Comparison of ENCODE assay signal across 19 cellular contexts in the genomic region with DNA sequence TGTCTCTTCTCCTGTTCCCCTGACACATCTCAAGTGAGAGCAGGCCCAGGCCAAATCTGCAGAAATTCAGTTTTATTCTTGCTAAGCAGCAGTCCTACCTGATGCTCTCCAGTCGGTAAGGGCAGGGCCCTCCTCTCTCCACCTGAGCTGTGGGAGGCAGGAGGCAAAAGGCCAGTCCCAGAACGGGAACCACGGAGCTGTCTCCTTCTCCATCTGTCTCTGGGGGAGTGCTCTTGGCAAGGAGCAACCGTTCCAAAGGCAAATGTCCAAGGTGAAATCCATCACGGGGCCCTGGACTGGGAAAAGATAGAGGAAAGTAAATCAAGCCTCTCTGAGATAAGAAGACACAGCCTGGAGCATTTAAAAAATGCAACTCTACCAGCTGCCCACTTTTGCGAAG.
A peak's percentile ranks its signal among the peaks of the same experiment; 100 is the strongest.
DNase-seq lines count a peak whose midpoint lies in the region; ATAC-seq and TF ChIP-seq lines count a peak whose summit lies in the region.
"Had no signal": no experiment of that assay in that cellular context is flagged by ENCODE, and none has a peak within 500 bp of the region (broad histone marks: within the 10 kb centered on the region; RNA-seq: fewer than 3 reads in every experiment).

No MANE protein-coding gene starts in this region.

- no peak for TF ChIP-seq EP300 in suprapubic skin (IDR thresholded peaks at IDR 0.05)

- no peaks in the 10 kb centered on the region for H3K9me3 ChIP-seq in suprapubic skin
- H3K9me3 ChIP-seq: left lung, neutrophil, stomach had no signal

- H3K4me3 ChIP-seq in suprapubic skin: no peak overlapping the region
- H3K4me3 ChIP-seq: left lung, stomach had no signal

- no peak for ATAC-seq in HG02588 (IDR thresholded peaks at IDR 0.05; ENCODE audit: unreplicated experiment)
- ATAC-seq in HG03460 (IDR thresholded peaks at IDR 0.05; ENCODE audit: unreplicated experiment): no peak
- ATAC-seq: HCT116, left lung had no signal

- no peaks in the 10 kb centered on the region for H3K27me3 ChIP-seq in suprapubic skin
- H3K27me3 ChIP-seq: left lung, stomach had no signal

- H3K4me1 ChIP-seq in suprapubic skin: peaks cover 36% of the 10 kb centered on the region
- H3K4me1 ChIP-seq: left lung had no signal

- TF ChIP-seq POLR2A in suprapubic skin (IDR thresholded peaks at IDR 0.05): no peak

- 28% methylated on average over 6 of the region's 6 CpGs for WGBS in suprapubic skin

- H3K27ac ChIP-seq in suprapubic skin: peak overlapping the region; percentile 18
- H3K27ac ChIP-seq: left lung, neutrophil had no signal

- no peaks in the 10 kb centered on the region for H3K36me3 ChIP-seq in suprapubic skin
- H3K36me3 ChIP-seq: left lung, neutrophil, stomach had no signal

- TF ChIP-seq CTCF in suprapubic skin (IDR thresholded peaks at IDR 0.05): no peak

- DNase-seq in NCI-H226: peak; percentile 88
- DNase-seq in cerebellum (ENCODE audit: low spot score): peak; percentile 93
- DNase-seq in myocyte (ENCODE audit: low read depth): peak; percentile 47
- DNase-seq in suprapubic skin (ENCODE audit: low spot score in 2 of 2): no peak
- no peak for DNase-seq in inferior parietal cortex (ENCODE audit: extremely low spot score)
- DNase-seq: activated B cell treated with CpG ODN at 0.5 μM for 24 hours; activated CD4-positive, alpha-beta T cell treated with anti-CD3 and anti-CD28 coated beads, Interleukin-2, amount 50 U/mL, for 4 hours; activated naive CD8-positive, alpha-beta T cell treated with anti-CD3 and anti-CD28 coated beads, Interleukin-2, amount 10 ng/mL, durations not matched to agents 7 days and 5 days; Karpas-422; left lung; MV-4-11; NCI-H2171 treated with DMSO at 0.1 percent for 48 hours; NCI-H748 treated with DMSO at 0.1 percent for 48 hours; stomach; T1000 had no signal

Comparison
In these comparisons a context has a peak if more than half of its experiments do, and no peak if none do; other contexts are left out.
1. DNase-seq: peak in NCI-H226 (single experiment), cerebellum (single experiment) and myocyte (single experiment); none in suprapubic skin (0 of 2) and inferior parietal cortex (single experiment).